8 cellular contexts compared by ENCODE assay signal in the genomic region with DNA sequence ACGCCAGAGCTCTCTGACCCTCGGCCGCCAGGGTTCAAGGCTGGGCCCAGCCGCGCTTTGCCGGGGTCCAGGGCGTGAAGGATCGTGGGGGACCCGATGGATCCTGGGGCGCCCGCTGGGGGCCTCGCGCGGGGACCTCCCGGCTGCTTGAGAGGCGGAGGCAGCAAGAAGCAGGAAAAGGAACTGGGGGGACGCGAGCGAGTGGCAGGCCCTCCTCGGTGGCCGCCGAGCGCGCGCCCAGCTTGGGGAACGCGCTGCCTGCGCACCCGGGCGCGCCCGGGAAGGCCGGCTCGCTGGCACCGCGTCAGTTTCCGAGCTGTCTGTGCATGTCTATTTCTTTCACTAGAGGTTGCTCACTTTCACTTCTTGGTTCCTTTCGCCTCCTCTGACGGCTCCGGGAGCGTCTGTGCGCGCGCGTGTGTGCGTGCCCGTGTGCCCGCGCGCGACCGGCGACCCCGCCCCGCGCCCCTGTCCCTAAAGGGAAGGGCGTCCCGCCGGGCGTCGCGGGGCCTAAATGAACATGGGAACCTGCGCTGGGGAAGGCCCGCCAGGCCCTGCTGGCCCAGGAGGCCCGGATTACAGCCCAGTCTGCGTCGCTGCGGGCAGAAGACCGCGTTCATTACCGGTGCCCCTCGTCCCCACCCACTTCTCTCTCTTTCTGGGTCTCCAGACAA.
DNase-seq lines count a peak whose midpoint lies in the region; ATAC-seq lines count a peak whose summit lies in the region.

No MANE protein-coding gene starts in this region.

- no peaks in the 10 kb centered on the region for H3K27me3 Mint-ChIP-seq in activated T-cell treated with anti-CD3 and anti-CD28 coated beads, Interleukin-2, amount 50 U/mL, for 4 hours (ENCODE audit: low read depth)

- H3K9me3 Mint-ChIP-seq in activated T-cell treated with anti-CD3 and anti-CD28 coated beads, Interleukin-2, amount 50 U/mL, for 4 hours, result no peaks in the 10 kb centered on the region

- ATAC-seq in HG02973 (IDR thresholded peaks at IDR 0.05; ENCODE audit: unreplicated experiment), result peak; percentile 75
- ATAC-seq in activated T-cell treated with anti-CD3 and anti-CD28 coated beads, Interleukin-2, amount 50 U/mL, for 4 hours, result peak; percentile 94 to 96
- peak; percentile 84 for ATAC-seq in esophagus mucosa
- no peak for ATAC-seq in HG03045 (IDR thresholded peaks at IDR 0.05; ENCODE audit: unreplicated experiment)

- H3K4me1 Mint-ChIP-seq in activated T-cell treated with anti-CD3 and anti-CD28 coated beads, Interleukin-2, amount 50 U/mL, for 4 hours (ENCODE audit: low read depth), result peaks cover 13% of the 10 kb centered on the region

- peak overlapping the region; percentile 69 for H3K4me3 Mint-ChIP-seq in activated T-cell treated with anti-CD3 and anti-CD28 coated beads, Interleukin-2, amount 50 U/mL, for 4 hours

- H3K36me3 Mint-ChIP-seq in activated T-cell treated with anti-CD3 and anti-CD28 coated beads, Interleukin-2, amount 50 U/mL, for 4 hours (ENCODE audit: insufficient read depth), result no peaks in the 10 kb centered on the region

- DNase-seq in GM03348 (ENCODE audit: low spot score) (peak; percentile 88), NCI-H774 (lab: John Stamatoyannopoulos, UW) (peak; percentile 61), myocyte (ENCODE audit: low read depth) (peak; percentile 50)
- peak; percentile 64 for DNase-seq in activated T-cell treated with anti-CD3 and anti-CD28 coated beads, Interleukin-2, amount 50 U/mL, for 4 hours
- peak; percentile 39 to 42 for DNase-seq in stimulated activated CD8-positive, alpha-beta memory T cell treated with anti-CD3 and anti-CD28 coated beads, Interleukin-7, amount 100 ng/mL, for 1 hour (ENCODE audit: low read depth in 2 of 2)
